Comparison of ENCODE assay signal across 18 cellular contexts in the genomic region with DNA sequence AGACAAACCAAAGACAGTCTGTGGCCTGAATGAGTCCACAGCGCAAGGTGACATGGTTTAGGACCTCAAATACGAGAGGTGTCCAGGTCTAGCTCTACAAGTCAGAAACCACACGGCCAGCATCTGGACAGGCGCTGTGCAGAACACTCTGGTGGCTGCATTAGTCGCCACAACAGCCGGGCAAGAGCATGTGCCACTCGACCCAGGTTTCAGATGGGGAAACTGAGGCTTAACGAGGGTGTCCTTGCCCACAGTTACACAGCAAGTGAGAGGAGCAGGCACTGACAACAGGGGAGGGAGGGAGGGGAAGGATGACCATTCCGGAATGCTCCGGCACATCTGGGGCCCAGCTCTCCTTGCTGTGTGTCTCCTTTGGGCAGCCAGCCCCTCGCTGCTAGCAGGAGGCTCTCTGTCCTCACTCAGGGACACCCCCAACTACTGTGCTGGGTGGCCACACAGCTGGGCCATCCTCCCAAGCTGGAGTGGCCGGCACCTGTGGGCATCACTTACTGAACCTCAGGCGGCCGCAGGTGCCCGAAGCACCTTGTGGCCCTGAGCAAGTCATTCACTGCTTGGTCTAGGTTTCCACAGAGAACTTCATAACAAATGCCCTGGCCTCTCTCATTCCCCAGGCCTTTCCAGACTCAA. TPM values are rescaled to one million over a fixed set of nuclear protein-coding genes. Genes with fewer than 3 reads are reported as not detected.
DNase-seq lines count a peak whose midpoint lies in the region; ATAC-seq, FAIRE-seq and TF ChIP-seq lines count a peak whose summit lies in the region.
"Had no signal": no experiment of that assay in that cellular context is flagged by ENCODE, and none has a peak within 500 bp of the region (broad histone marks: within the 10 kb centered on the region; RNA-seq: fewer than 3 reads in every experiment).

No MANE protein-coding gene starts in this region.

- H3K79me2 ChIP-seq in astrocyte (ENCODE audit: insufficient read depth, low read length): no peaks in the 10 kb centered on the region

- H3K4me3 ChIP-seq in astrocyte (ENCODE audit: insufficient read depth, low read depth, low read length) (no peak overlapping the region), upper lobe of right lung (no peak overlapping the region)
- H3K4me3 ChIP-seq: A549, MG63, SJCRH30 had no signal

- H3K4me1 ChIP-seq in astrocyte (ENCODE audit: insufficient read depth, low read length) (no peaks in the 10 kb centered on the region), upper lobe of right lung (peaks cover 37% of the 10 kb centered on the region)

- H3K27ac ChIP-seq in astrocyte (ENCODE audit: low read depth, low read length) (no peak overlapping the region), upper lobe of right lung (no peak overlapping the region)
- H3K27ac ChIP-seq: A549, SJCRH30 had no signal

- peaks cover 64% of the 10 kb centered on the region for H3K27me3 Mint-ChIP-seq in activated naive CD4-positive, alpha-beta T cell treated with anti-CD3 and anti-CD28 coated beads, Interleukin-2, amount 10 ng/mL, durations not matched to agents 7 days and 5 days
- H3K27me3 Mint-ChIP-seq in astrocyte (ENCODE audit: low read depth, unreplicated experiment): peaks cover 56% of the 10 kb centered on the region
- H3K27me3 Mint-ChIP-seq in neural crest cell (ENCODE audit: low read depth): peaks cover 66% of the 10 kb centered on the region

- H3K36me3 Mint-ChIP-seq in activated naive CD4-positive, alpha-beta T cell treated with anti-CD3 and anti-CD28 coated beads, Interleukin-2, amount 10 ng/mL, durations not matched to agents 7 days and 5 days: no peaks in the 10 kb centered on the region
- H3K36me3 Mint-ChIP-seq in astrocyte (ENCODE audit: low read depth, unreplicated experiment) (peaks cover 7% of the 10 kb centered on the region), neural crest cell (ENCODE audit: low read depth) (peaks cover 14% of the 10 kb centered on the region)

- no peaks in the 10 kb centered on the region for H3K9me3 Mint-ChIP-seq in activated naive CD4-positive, alpha-beta T cell treated with anti-CD3 and anti-CD28 coated beads, Interleukin-2, amount 10 ng/mL, durations not matched to agents 7 days and 5 days
- H3K9me3 Mint-ChIP-seq in astrocyte (ENCODE audit: unreplicated experiment): no peaks in the 10 kb centered on the region
- no peaks in the 10 kb centered on the region for H3K9me3 Mint-ChIP-seq in neural crest cell

- no peaks in the 10 kb centered on the region for H3K36me3 ChIP-seq in astrocyte (ENCODE audit: insufficient read depth, low read length)
- H3K36me3 ChIP-seq in upper lobe of right lung: peaks cover 26% of the 10 kb centered on the region
- H3K36me3 ChIP-seq: MG63 had no signal

- H3K9ac ChIP-seq in astrocyte (ENCODE audit: low read length): no peak overlapping the region

- H3K27me3 ChIP-seq in astrocyte (ENCODE audit: insufficient read depth, low read length) (peaks cover 41% of the 10 kb centered on the region), upper lobe of right lung (peaks cover 20% of the 10 kb centered on the region)
- H3K27me3 ChIP-seq: MG63, SJCRH30 had no signal

- H3K9me3 ChIP-seq in astrocyte (ENCODE audit: insufficient read depth, low read depth, low read length) (no peaks in the 10 kb centered on the region), upper lobe of right lung (no peaks in the 10 kb centered on the region)
- H3K9me3 ChIP-seq: A549, MG63, SJCRH30 had no signal

- intact Hi-C loops in upper lobe of right lung (cut with DNase I): no loop called here

- no peak overlapping the region for H3K4me2 ChIP-seq in astrocyte (ENCODE audit: low read length)
- H3K4me2 ChIP-seq: A549 had no signal

- H3K4me1 Mint-ChIP-seq in activated naive CD4-positive, alpha-beta T cell treated with anti-CD3 and anti-CD28 coated beads, Interleukin-2, amount 10 ng/mL, durations not matched to agents 7 days and 5 days: peaks cover 17% of the 10 kb centered on the region
- H3K4me1 Mint-ChIP-seq in astrocyte (ENCODE audit: low read depth, unreplicated experiment) (peaks cover 8% of the 10 kb centered on the region), neural crest cell (peaks cover 36% of the 10 kb centered on the region)

- H4K20me1 ChIP-seq in astrocyte (ENCODE audit: insufficient read depth, low read length): peaks cover 6% of the 10 kb centered on the region

- FAIRE-seq in astrocyte (lab: Jason Lieb, UNC): no peak
- FAIRE-seq: A549 had no signal

- ATAC-seq in upper lobe of right lung: no peak
- no peak for ATAC-seq in HG02852 (IDR thresholded peaks at IDR 0.05; ENCODE audit: unreplicated experiment)
- ATAC-seq: A549 had no signal

- DNase-seq in activated naive CD4-positive, alpha-beta T cell treated with anti-CD3 and anti-CD28 coated beads, Interleukin-2, amount 10 ng/mL, durations not matched to agents 7 days and 5 days: peak; percentile 17
- no peak for DNase-seq in activated naive CD4-positive, alpha-beta T cell (lab: John Stamatoyannopoulos, UW)
- DNase-seq in astrocyte (ENCODE audit: low read depth) (no peak), neural crest cell (ENCODE audit: low read depth, low spot score) (no peak), upper lobe of right lung (peak; percentile 48), COLO829 (ENCODE audit: low spot score) (no peak), HEK293T (ENCODE audit: extremely low spot score) (no peak)
- DNase-seq: DMS79 treated with DMSO at 0.1 percent for 48 hours; H7; MG63; NCI-H1436; NCI-H187 treated with DMSO at 0.1 percent for 48 hours; NCI-H748 treated with DMSO at 0.1 percent for 48 hours; NK-92 treated with Interleukin-12 subunit alpha and Interleukin-12 subunit beta, amount 100 ng/mL, for 24 hours; SJCRH30 had no signal

- no peak overlapping the region for H3K27ac Mint-ChIP-seq in activated naive CD4-positive, alpha-beta T cell treated with anti-CD3 and anti-CD28 coated beads, Interleukin-2, amount 10 ng/mL, durations not matched to agents 7 days and 5 days
- H3K27ac Mint-ChIP-seq in astrocyte (ENCODE audit: unreplicated experiment) (peak overlapping the region; percentile 4), neural crest cell (ENCODE audit: unreplicated experiment) (no peak overlapping the region)
- H3K27ac Mint-ChIP-seq: B cell had no signal

- H3K4me3 Mint-ChIP-seq in activated naive CD4-positive, alpha-beta T cell treated with anti-CD3 and anti-CD28 coated beads, Interleukin-2, amount 10 ng/mL, durations not matched to agents 7 days and 5 days: no peak overlapping the region
- no peak overlapping the region for H3K4me3 Mint-ChIP-seq in astrocyte (ENCODE audit: unreplicated experiment)
- H3K4me3 Mint-ChIP-seq in neural crest cell: peak overlapping the region; percentile 69
- H3K4me3 Mint-ChIP-seq: B cell had no signal

- TF ChIP-seq CTCF in astrocyte (IDR thresholded peaks at IDR 0.05; ENCODE audit: insufficient read depth, low read depth, low read length) (no peak), neural crest cell (conservative IDR thresholded peaks at IDR 0.05) (no peak), upper lobe of right lung (IDR thresholded peaks at IDR 0.05) (no peak)

- CTCF ChIA-PET in activated naive CD4-positive, alpha-beta T cell treated with anti-CD3 and anti-CD28 coated beads, Interleukin-2, amount 10 ng/mL, durations not matched to agents 7 days and 5 days (lab: Charles Lee): interaction anchor here (1.5 kb wide), 1 partner anchor 453 kb away, joined by 3 read pairs; no protein-coding TSS in a partner anchor
- CTCF ChIA-PET in HEK293T (lab: Yijun Ruan, JAX): no interaction called here

- H2AFZ ChIP-seq in astrocyte (ENCODE audit: low read depth, low read length): no peak overlapping the region

- POLR2A ChIA-PET in HEK293T (lab: Yijun Ruan, JAX): interaction anchor here (0.6 kb wide), 1 partner anchor 160 kb away, joined by 3 read pairs; no protein-coding TSS in a partner anchor

TF ChIP-seq in HEK293T, 16 proteins besides CTCF, POLR2A, EP300 and RAD21:
- TF ChIP-seq TARDBP (IDR thresholded peaks at IDR 0.05) (no peak), FOXM1 (IDR thresholded peaks at IDR 0.05; ENCODE audit: borderline replicate concordance) (no peak), HDGF (IDR thresholded peaks at IDR 0.05; ENCODE audit: borderline replicate concordance) (no peak), FOXK2 (IDR thresholded peaks at IDR 0.05) (no peak), ARNT (IDR thresholded peaks at IDR 0.05) (no peak), LEF1 (IDR thresholded peaks at IDR 0.05; ENCODE audit: borderline replicate concordance) (no peak), SUZ12 (IDR thresholded peaks at IDR 0.05) (no peak), L3MBTL2 (conservative IDR thresholded peaks at IDR 0.05) (no peak), PKNOX1 (IDR thresholded peaks at IDR 0.05) (no peak)
TF ChIP-seq in HEK293T: peak in this region for 0.

RNA-seq across cellular contexts. Expression of gene DLL1, which starts 6.6 kb away (rescaled TPM):
- total RNA-seq in astrocyte (1.6 and 2.0 TPM in 2 replicates), neural crest cell (53.9 and 59.8 TPM in 2 replicates), upper lobe of right lung (14.6 TPM)

RNA-seq across cellular contexts. Expression of gene FAM120B, which starts 22.3 kb away (rescaled TPM):
- total RNA-seq in astrocyte (29.6 and 29.8 TPM in 2 replicates), neural crest cell (33.4 and 33.7 TPM in 2 replicates), upper lobe of right lung (26.1 TPM)

Comparison
In these comparisons a context has a peak if more than half of its experiments do, and no peak if none do; other contexts are left out.
1. DNase-seq: peak in activated naive CD4-positive, alpha-beta T cell treated with anti-CD3 and anti-CD28 coated beads, Interleukin-2, amount 10 ng/mL, durations not matched to agents 7 days and 5 days (single experiment) and upper lobe of right lung (single experiment); none in activated naive CD4-positive, alpha-beta T cell (0 of 4), astrocyte (single experiment), neural crest cell (single experiment), COLO829 (single experiment) and HEK293T (single experiment).